ENCODE assay signal across 1 cellular context in genomic region chr22:39396156-39396796, GRCh38.
TF ChIP-seq lines count a peak whose summit lies in the region.

No MANE protein-coding gene starts in this region.

TF ChIP-seq in K562, 482 proteins besides CTCF, POLR2A, EP300 and RAD21 (continued from another document):
- TF ChIP-seq TFE3 (CRISPR knock-in tag; IDR thresholded peaks at IDR 0.05) (peak; percentile 92), CBFA2T3 (IDR thresholded peaks at IDR 0.05) (peak; percentile 26; the same call in 1 of the 2 replicates), HES1 (IDR thresholded peaks at IDR 0.05; ENCODE audit: low read depth) (no peak), NR2C2 (CRISPR knock-in tag; IDR thresholded peaks at IDR 0.05) (no peak), NR2C2 (tag; IDR thresholded peaks at IDR 0.05) (no peak), DIDO1 (tag; IDR thresholded peaks at IDR 0.05; ENCODE audit: low read depth) (no peak), ZNF124 (CRISPR knock-in tag; IDR thresholded peaks at IDR 0.05) (no peak), TOE1 (IDR thresholded peaks at IDR 0.05; ENCODE audit: borderline replicate concordance) (peak; percentile 86), TOE1 (CRISPR knock-in tag; IDR thresholded peaks at IDR 0.05; ENCODE audit: borderline replicate concordance, low read depth) (no peak), CCNT2 (IDR thresholded peaks at IDR 0.05; ENCODE audit: borderline replicate concordance, extremely low read depth, insufficient read length, low read depth, low read length) (no peak), ZNF717 (CRISPR knock-in tag; IDR thresholded peaks at IDR 0.05) (no peak), HDAC2 (IDR thresholded peaks at IDR 0.05) (no peak), ETS2 (tag; IDR thresholded peaks at IDR 0.05; ENCODE audit: borderline replicate concordance, poor library complexity, severe bottlenecking) (no peak), ZNF311 (CRISPR knock-in tag; IDR thresholded peaks at IDR 0.05) (no peak), HMGN3 (IDR thresholded peaks at IDR 0.05; ENCODE audit: borderline replicate concordance, extremely low read depth, insufficient read length, low read depth, low read length) (no peak), MTA1 (IDR thresholded peaks at IDR 0.05; ENCODE audit: borderline replicate concordance) (no peak), BHLHE40 (IDR thresholded peaks at IDR 0.05; ENCODE audit: low read length) (peak; percentile 14; the same call in 1 of the 2 replicates), USF2 (CRISPR knock-in tag; IDR thresholded peaks at IDR 0.05) (peak; percentile 7; the same call in 1 of the 2 replicates), JUN (IDR thresholded peaks at IDR 0.05; ENCODE audit: borderline replicate concordance, low read depth, low read length) (0 out of 2 replicates have a peak, but pooled peaks have one; percentile 12), JUN (CRISPR knock-in tag; IDR thresholded peaks at IDR 0.05; ENCODE audit: borderline replicate concordance) (no peak), E2F5 (CRISPR knock-in tag; IDR thresholded peaks at IDR 0.05) (no peak), ZBTB43 (CRISPR knock-in tag; IDR thresholded peaks at IDR 0.05) (no peak), HDAC3 (IDR thresholded peaks at IDR 0.05; ENCODE audit: borderline replicate concordance, partially characterized antibody) (no peak), POU5F1 (IDR thresholded peaks at IDR 0.05; ENCODE audit: borderline replicate concordance, low read depth, low read length, partially characterized antibody) (no peak), POLR3A (IDR thresholded peaks at IDR 0.05; ENCODE audit: borderline replicate concordance, extremely low read depth, insufficient read depth, insufficient read length) (no peak), NBN (IDR thresholded peaks at IDR 0.05; ENCODE audit: low read depth) (no peak), CBFA2T2 (conservative IDR thresholded peaks at IDR 0.05) (0 out of 2 replicates have a peak, but pooled peaks have one; percentile 11), KLF16 (IDR thresholded peaks at IDR 0.05) (no peak)
